Comparison of ENCODE assay signal across 8 cellular contexts in the genomic region with DNA sequence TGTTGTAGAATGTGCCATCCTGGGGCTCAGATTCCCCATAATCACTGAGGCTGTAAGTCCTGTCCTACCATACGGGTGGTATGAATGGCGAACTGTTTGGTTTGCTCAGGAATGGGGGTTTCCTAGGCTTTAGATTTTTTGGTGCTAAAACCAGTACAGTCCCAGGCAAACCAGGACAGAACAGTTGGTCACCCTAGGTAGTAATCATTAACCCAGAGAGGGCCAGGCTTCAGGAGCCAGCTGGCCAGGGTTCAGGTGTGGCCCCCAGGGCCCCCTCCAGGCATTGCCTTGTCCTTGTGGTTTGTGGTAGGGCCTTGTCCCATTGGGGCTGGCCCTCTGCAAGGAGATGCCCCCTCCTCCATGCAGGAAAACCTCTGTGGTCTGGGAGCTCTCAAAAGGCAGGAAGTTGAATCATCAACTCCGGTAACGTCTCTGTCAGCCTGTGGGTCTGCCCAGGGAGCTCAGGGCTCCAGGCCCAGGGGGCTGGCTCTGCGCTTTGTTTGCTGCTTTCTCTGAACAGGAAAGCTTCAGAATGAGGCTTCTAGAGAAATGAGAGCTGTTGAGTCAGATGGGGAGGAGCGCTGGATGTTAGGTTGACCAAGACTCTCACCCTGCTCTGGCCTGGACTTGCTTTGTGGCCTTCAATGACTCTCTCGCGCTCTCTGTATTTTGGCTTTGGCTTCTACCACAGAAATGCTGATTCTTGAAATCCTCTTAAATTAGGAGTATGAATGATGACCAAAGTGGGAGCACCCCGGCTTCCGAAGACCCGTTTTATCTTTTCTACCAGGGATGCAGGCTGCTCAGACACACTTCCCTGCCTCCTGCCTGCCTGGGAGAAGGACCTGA. TPM values are rescaled to one million over a fixed set of nuclear protein-coding genes. Genes with fewer than 3 reads are reported as not detected.
DNase-seq lines count a peak whose midpoint lies in the region; ATAC-seq and TF ChIP-seq lines count a peak whose summit lies in the region.

No MANE protein-coding gene starts in this region.

- POLR2A ChIA-PET in WTC11 (lab: Charles Lee), result interaction anchor here (0.5 to 1.3 kb wide), 4 partner anchors 9 to 131 kb away, joined by 3 to 11 read pairs (median 8); no protein-coding TSS in a partner anchor

- H3K9me3 ChIP-seq in CD4-positive, CD25-positive, alpha-beta regulatory T cell (ENCODE audit: control insufficient read depth in 2 of 2, low read length in 2 of 2), result no peaks in the 10 kb centered on the region
- no peaks in the 10 kb centered on the region for H3K9me3 ChIP-seq in lung (ENCODE audit: control insufficient read depth in 2 of 2, insufficient read depth in 1 of 2, low read length in 1 of 2)

- H3K36me3 ChIP-seq in CD4-positive, CD25-positive, alpha-beta regulatory T cell (ENCODE audit: control insufficient read depth, insufficient read depth, low read length), result no peaks in the 10 kb centered on the region
- no peaks in the 10 kb centered on the region for H3K36me3 ChIP-seq in lung (ENCODE audit: control insufficient read depth in 2 of 2, insufficient read depth in 2 of 2, low read length in 2 of 2)

- peak overlapping the region; percentile 61 for H3K27ac ChIP-seq in CD4-positive, CD25-positive, alpha-beta regulatory T cell (ENCODE audit: insufficient read depth, low read length, poor library complexity, severe bottlenecking)
- peak overlapping the region; percentile 77 to 86 for H3K27ac ChIP-seq in lung (ENCODE audit: low read depth in 1 of 2, low read length in 1 of 2)

- no peak for TF ChIP-seq CTCF in WTC11 (IDR thresholded peaks at IDR 0.05)
- TF ChIP-seq CTCF in lung (IDR thresholded peaks at IDR 0.05; ENCODE audit: control extremely low read depth, extremely low read depth), result no peak

- no peaks in the 10 kb centered on the region for H3K27me3 ChIP-seq in CD4-positive, CD25-positive, alpha-beta regulatory T cell (ENCODE audit: control insufficient read depth, insufficient read depth, low read length)
- H3K27me3 ChIP-seq in lung (ENCODE audit: control insufficient read depth, insufficient read depth), result no peaks in the 10 kb centered on the region

- H3K36me3 Mint-ChIP-seq in CD4-positive, CD25-positive, alpha-beta regulatory T cell, result no peaks in the 10 kb centered on the region
- H3K36me3 Mint-ChIP-seq in WTC11, result no peaks in the 10 kb centered on the region

- peak; percentile 86 to 92 for ATAC-seq in CD4-positive, CD25-positive, alpha-beta regulatory T cell (ENCODE audit: low read depth in 2 of 2)
- ATAC-seq in GM21528 (IDR thresholded peaks at IDR 0.05; ENCODE audit: low FRiP score, unreplicated experiment) (peak; percentile 64), WTC11 (peak; percentile 46), lung (ENCODE audit: insufficient read depth, low FRiP score) (peak; percentile 85)

- peak overlapping the region; percentile 21 for H3K4me3 ChIP-seq in CD4-positive, CD25-positive, alpha-beta regulatory T cell (ENCODE audit: low read depth, low read length)
- H3K4me3 ChIP-seq in lung, result no peak overlapping the region

- peak overlapping the region; percentile 85 to 92 (median 85) for H3K27ac Mint-ChIP-seq in CD4-positive, CD25-positive, alpha-beta regulatory T cell
- H3K27ac Mint-ChIP-seq in WTC11, result peak overlapping the region; percentile 88

- CTCF ChIA-PET in WTC11 (lab: Charles Lee), result interaction anchor here (1.0 to 1.2 kb wide), 4 partner anchors 9 to 84 kb away, joined by 4 to 14 read pairs (median 5); no protein-coding TSS in a partner anchor

- 23 to 41% methylated on average over 11 of the region's 11 CpGs for WGBS in lung, 2 donors

- H3K9me3 Mint-ChIP-seq in CD4-positive, CD25-positive, alpha-beta regulatory T cell, result no peaks in the 10 kb centered on the region
- H3K9me3 Mint-ChIP-seq in WTC11, result no peaks in the 10 kb centered on the region

- H3K27me3 Mint-ChIP-seq in CD4-positive, CD25-positive, alpha-beta regulatory T cell, result no peaks in the 10 kb centered on the region
- H3K27me3 Mint-ChIP-seq in WTC11 (ENCODE audit: low read depth), result no peaks in the 10 kb centered on the region

- H3K4me1 Mint-ChIP-seq in CD4-positive, CD25-positive, alpha-beta regulatory T cell, result peaks cover 10 to 20% (median 16%) of the 10 kb centered on the region in 4 donors
- H3K4me1 Mint-ChIP-seq in WTC11, result peaks cover 31% of the 10 kb centered on the region

- peak overlapping the region in 2 of 4 donors; percentile 22 to 63 for H3K4me3 Mint-ChIP-seq in CD4-positive, CD25-positive, alpha-beta regulatory T cell
- H3K4me3 Mint-ChIP-seq in WTC11, result no peak overlapping the region

- peaks cover 13% of the 10 kb centered on the region for H3K4me1 ChIP-seq in CD4-positive, CD25-positive, alpha-beta regulatory T cell (ENCODE audit: control insufficient read depth, insufficient read depth, low read length, poor library complexity, severe bottlenecking)
- H3K4me1 ChIP-seq in lung (ENCODE audit: control insufficient read depth in 2 of 2, insufficient read depth in 2 of 2, low read length in 2 of 2), result peaks cover 6 to 24% of the 10 kb centered on the region in 2 donors

- DNase-seq in CD4-positive, CD25-positive, alpha-beta regulatory T cell, result peak; percentile 13 to 82 (median 14)
- DNase-seq in HuH-7 (ENCODE audit: low spot score) (peak; percentile 53), WTC11 (ENCODE audit: low spot score) (peak; percentile 27), lung (ENCODE audit: low spot score) (peak; percentile 68), NCI-H146 (lab: John Stamatoyannopoulos, UW) (no peak)
- peak; percentile 21 for DNase-seq in central memory CD4-positive, alpha-beta T cell
- peak; percentile 73 to 79 for DNase-seq in stimulated activated CD8-positive, alpha-beta memory T cell treated with anti-CD3 and anti-CD28 coated beads, Interleukin-15, amount 100 ng/mL, for 48 hours (ENCODE audit: low read depth in 2 of 2)

TF ChIP-seq in WTC11, 78 proteins besides CTCF, POLR2A, EP300 and RAD21 (continues in another document):
- TF ChIP-seq PRRX2 (CRISPR knock-in tag; IDR thresholded peaks at IDR 0.05), result no peak
- no peak for TF ChIP-seq TP53 (CRISPR knock-in tag; IDR thresholded peaks at IDR 0.05)
- no peak for TF ChIP-seq FOXK1 (CRISPR knock-in tag; IDR thresholded peaks at IDR 0.05)
- TF ChIP-seq GABPB1 (CRISPR knock-in tag; IDR thresholded peaks at IDR 0.05), result peak; percentile 58
- TF ChIP-seq, protein P1, sequence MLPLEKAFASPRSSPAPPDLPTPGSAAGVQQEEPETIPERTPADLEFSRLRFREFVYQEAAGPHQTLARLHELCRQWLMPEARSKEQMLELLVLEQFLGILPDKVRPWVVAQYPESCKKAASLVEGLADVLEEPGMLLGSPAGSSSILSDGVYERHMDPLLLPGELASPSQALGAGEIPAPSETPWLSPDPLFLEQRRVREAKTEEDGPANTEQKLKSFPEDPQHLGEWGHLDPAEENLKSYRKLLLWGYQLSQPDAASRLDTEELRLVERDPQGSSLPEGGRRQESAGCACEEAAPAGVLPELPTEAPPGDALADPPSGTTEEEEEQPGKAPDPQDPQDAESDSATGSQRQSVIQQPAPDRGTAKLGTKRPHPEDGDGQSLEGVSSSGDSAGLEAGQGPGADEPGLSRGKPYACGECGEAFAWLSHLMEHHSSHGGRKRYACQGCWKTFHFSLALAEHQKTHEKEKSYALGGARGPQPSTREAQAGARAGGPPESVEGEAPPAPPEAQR (CRISPR knock-in tag; IDR thresholded peaks at IDR 0.05), result no peak
- no peak for TF ChIP-seq ZNF396 (CRISPR knock-in tag; IDR thresholded peaks at IDR 0.05; ENCODE audit: borderline replicate concordance)
- TF ChIP-seq IRF2 (CRISPR knock-in tag; IDR thresholded peaks at IDR 0.05; ENCODE audit: borderline replicate concordance, low read depth), result no peak
- TF ChIP-seq NR1H2 (CRISPR knock-in tag; IDR thresholded peaks at IDR 0.05), result no peak
- TF ChIP-seq, protein P2, sequence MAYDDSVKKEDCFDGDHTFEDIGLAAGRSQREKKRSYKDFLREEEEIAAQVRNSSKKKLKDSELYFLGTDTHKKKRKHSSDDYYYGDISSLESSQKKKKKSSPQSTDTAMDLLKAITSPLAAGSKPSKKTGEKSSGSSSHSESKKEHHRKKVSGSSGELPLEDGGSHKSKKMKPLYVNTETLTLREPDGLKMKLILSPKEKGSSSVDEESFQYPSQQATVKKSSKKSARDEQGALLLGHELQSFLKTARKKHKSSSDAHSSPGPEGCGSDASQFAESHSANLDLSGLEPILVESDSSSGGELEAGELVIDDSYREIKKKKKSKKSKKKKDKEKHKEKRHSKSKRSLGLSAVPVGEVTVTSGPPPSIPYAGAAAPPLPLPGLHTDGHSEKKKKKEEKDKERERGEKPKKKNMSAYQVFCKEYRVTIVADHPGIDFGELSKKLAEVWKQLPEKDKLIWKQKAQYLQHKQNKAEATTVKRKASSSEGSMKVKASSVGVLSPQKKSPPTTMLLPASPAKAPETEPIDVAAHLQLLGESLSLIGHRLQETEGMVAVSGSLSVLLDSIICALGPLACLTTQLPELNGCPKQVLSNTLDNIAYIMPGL (CRISPR knock-in tag; IDR thresholded peaks at IDR 0.05), result no peak
- no peak for TF ChIP-seq ELF4 (CRISPR knock-in tag; IDR thresholded peaks at IDR 0.05; ENCODE audit: low read depth)
- TF ChIP-seq MYBL2 (CRISPR knock-in tag; IDR thresholded peaks at IDR 0.05), result no peak
- TF ChIP-seq, protein P3, sequence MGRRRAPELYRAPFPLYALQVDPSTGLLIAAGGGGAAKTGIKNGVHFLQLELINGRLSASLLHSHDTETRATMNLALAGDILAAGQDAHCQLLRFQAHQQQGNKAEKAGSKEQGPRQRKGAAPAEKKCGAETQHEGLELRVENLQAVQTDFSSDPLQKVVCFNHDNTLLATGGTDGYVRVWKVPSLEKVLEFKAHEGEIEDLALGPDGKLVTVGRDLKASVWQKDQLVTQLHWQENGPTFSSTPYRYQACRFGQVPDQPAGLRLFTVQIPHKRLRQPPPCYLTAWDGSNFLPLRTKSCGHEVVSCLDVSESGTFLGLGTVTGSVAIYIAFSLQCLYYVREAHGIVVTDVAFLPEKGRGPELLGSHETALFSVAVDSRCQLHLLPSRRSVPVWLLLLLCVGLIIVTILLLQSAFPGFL (CRISPR knock-in tag; IDR thresholded peaks at IDR 0.05; ENCODE audit: borderline replicate concordance), result no peak
- no peak for TF ChIP-seq HMGA2 (CRISPR knock-in tag; IDR thresholded peaks at IDR 0.05)

RNA-seq across cellular contexts. Expression of a gene that starts 22.2 kb away (rescaled TPM):
- total RNA-seq in CD4-positive, CD25-positive, alpha-beta regulatory T cell, result 162 TPM
- 10 to 100 TPM; 19.2 to 31.7 (median 22.7) TPM for polyA plus RNA-seq in CD4-positive, CD25-positive, alpha-beta regulatory T cell
- total RNA-seq in WTC11 (2021) (39.4 to 46.2 TPM (median 40.8 TPM) in 3 replicates), lung (10 to 100 TPM; 24.4 to 53.5 TPM)
- polyA plus RNA-seq in lung, result 10 to 100 TPM; 12.4 to 16.3 TPM
